23 cellular contexts compared by ENCODE assay signal in the genomic region with DNA sequence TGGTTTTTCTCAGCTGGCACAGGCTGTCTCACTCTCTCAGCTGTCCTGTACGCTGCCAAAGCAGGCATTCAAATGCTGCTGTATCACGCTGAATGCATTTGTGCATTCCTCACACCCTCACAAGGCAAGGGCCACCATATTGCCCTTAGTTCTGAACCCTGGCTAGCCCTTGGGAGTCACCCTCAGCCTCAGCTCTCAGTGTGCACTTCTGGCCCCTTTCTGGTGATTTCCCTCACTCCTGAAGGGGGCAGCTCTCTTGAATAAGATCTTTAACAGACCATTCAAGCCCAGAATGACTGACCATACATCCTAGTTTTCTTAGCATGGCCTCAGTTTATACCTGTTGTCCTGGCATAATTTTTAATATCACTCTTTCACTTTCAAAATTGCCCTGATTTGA.
"Had no signal": no experiment of that assay in that cellular context is flagged by ENCODE, and none has a peak within 500 bp of the region (broad histone marks: within the 10 kb centered on the region; RNA-seq: fewer than 3 reads in every experiment).

No MANE protein-coding gene starts in this region.

- H3K27ac ChIP-seq: SJSA1, SK-N-MC had no signal

- FAIRE-seq: HepG2, RCC 7860 had no signal

- H3K27me3 ChIP-seq: MG63, SJSA1 had no signal

- DNase-seq: IMR-90, Karpas-422, KG1, MG63, NCI-H1092, NCI-H1105 treated with DMSO at 0.1 percent for 48 hours, NCI-H1417 treated with DMSO at 0.1 percent for 48 hours, NCI-H146, NCI-H1694 treated with DMSO at 0.1 percent for 48 hours, NCI-H1930, NCI-H2081, NCI-H2107, NCI-H2227 treated with DMSO at 0.1 percent for 48 hours, NCI-H524 treated with DMSO at 0.1 percent for 48 hours, NCI-H69, NCI-H774, Right ventricle myocardium superior, RPMI8226, SIG-M5 had no signal

- H3K36me3 ChIP-seq: MG63, SJSA1 had no signal

- H3K9me3 ChIP-seq: MG63, SJSA1 had no signal

- H3K4me1 ChIP-seq: SJSA1 had no signal

- H3K4me3 ChIP-seq: MG63, SJSA1, SK-N-MC had no signal
